Comparison of ENCODE assay signal across 23 cellular contexts in the genomic region with DNA sequence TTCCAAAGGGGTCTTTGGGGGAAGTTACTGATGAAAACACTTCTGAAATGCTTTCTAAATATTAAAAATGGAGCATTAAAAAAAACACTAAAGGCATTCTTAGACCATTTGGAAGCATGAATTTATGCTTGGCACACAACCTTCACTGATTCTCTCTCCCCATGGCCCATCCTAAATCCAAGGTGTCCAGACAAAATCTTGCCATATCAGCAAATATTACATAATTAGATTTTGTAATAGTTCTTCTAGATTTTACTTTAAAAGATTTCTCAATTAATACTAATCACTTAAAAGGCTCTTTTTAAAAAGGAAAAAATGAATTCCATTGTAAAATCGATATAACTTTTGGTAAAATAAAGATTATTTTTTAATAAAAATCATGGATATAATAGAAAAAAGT.
DNase-seq lines count a peak whose midpoint lies in the region; ATAC-seq, FAIRE-seq and TF ChIP-seq lines count a peak whose summit lies in the region.
"Had no signal": no experiment of that assay in that cellular context is flagged by ENCODE, and none has a peak within 500 bp of the region (broad histone marks: within the 10 kb centered on the region; RNA-seq: fewer than 3 reads in every experiment).

No MANE protein-coding gene starts in this region.

- no peaks in the 10 kb centered on the region for H3K27me3 ChIP-seq in IMR-90 (ENCODE audit: control insufficient read depth, insufficient read depth, low read length)
- H3K27me3 ChIP-seq in K562 (ENCODE audit: control insufficient read depth in 2 of 2, insufficient read depth in 2 of 2, low read length in 2 of 2): no peaks in the 10 kb centered on the region
- no peaks in the 10 kb centered on the region for H3K27me3 ChIP-seq in effector memory CD4-positive, alpha-beta T cell (replicated peaks; ENCODE audit: control insufficient read depth, insufficient read depth, low read length, poor library complexity, severe bottlenecking)
- H3K27me3 ChIP-seq: BE2C; BLaER1 treated with 17β-estradiol and CSF1 and Interleukin-3, amounts not matched to agents 10 nM and 100 nM had no signal

- H3K9me3 ChIP-seq in IMR-90 (ENCODE audit: control insufficient read depth, insufficient read depth, low read length) (no peaks in the 10 kb centered on the region), K562 (replicated peaks; ENCODE audit: control insufficient read depth, insufficient read depth, low read depth, low read length) (no peaks in the 10 kb centered on the region), kidney (ENCODE audit: control insufficient read depth in 1 of 2, low read length in 2 of 2) (no peaks in the 10 kb centered on the region)
- no peaks in the 10 kb centered on the region for H3K9me3 ChIP-seq in effector memory CD4-positive, alpha-beta T cell (ENCODE audit: control insufficient read depth, low read length)
- H3K9me3 ChIP-seq: BE2C; BLaER1 treated with 17β-estradiol and CSF1 and Interleukin-3, amounts not matched to agents 10 nM and 100 nM; HAP-1 had no signal

- no peak for TF ChIP-seq RAD21 in IMR-90 (IDR thresholded peaks at IDR 0.05; ENCODE audit: low read length)
- no peak for TF ChIP-seq RAD21 in K562 (CRISPR knock-in tag; conservative IDR thresholded peaks at IDR 0.05 in 1 of 2, IDR thresholded peaks at IDR 0.05 in 1 of 2)

- peak; percentile 19 for FAIRE-seq in A204.1 (lab: Jason Lieb, UNC)
- FAIRE-seq in K562 (lab: Jason Lieb, UNC): no peak
- FAIRE-seq in kidney (lab: Jason Lieb, UNC): peak; percentile 32
- FAIRE-seq: D721Med, GM12878, H54 had no signal

- no peak for ATAC-seq in IMR-90 (ENCODE audit: low read depth)
- no peak for ATAC-seq in K562
- no peak for ATAC-seq in GM18861 (IDR thresholded peaks at IDR 0.05; ENCODE audit: unreplicated experiment)
- ATAC-seq: GM12878, GM23338 had no signal

- no peaks in the 10 kb centered on the region for H3K79me2 ChIP-seq in K562 (ENCODE audit: control insufficient read depth, insufficient read depth, low read length)

- no peak overlapping the region for H2BK120ac ChIP-seq in IMR-90 (ENCODE audit: low read depth, low read length)

- H4K20me1 ChIP-seq in IMR-90 (ENCODE audit: insufficient read depth, low read length) (no peaks in the 10 kb centered on the region), K562 (replicated peaks; ENCODE audit: control insufficient read depth, insufficient read depth, low read length) (no peaks in the 10 kb centered on the region)
- H4K20me1 ChIP-seq: BLaER1 treated with 17β-estradiol and CSF1 and Interleukin-3, amounts not matched to agents 10 nM and 100 nM had no signal

- H2BK20ac ChIP-seq in IMR-90 (ENCODE audit: low read depth, low read length): no peak overlapping the region

- H4K8ac ChIP-seq in IMR-90 (ENCODE audit: low read depth in 2 of 2, low read length in 2 of 2): no peak overlapping the region

- H3K4me3 ChIP-seq in IMR-90 (ENCODE audit: insufficient read depth, low read depth, low read length) (no peak overlapping the region), K562 (no peak overlapping the region), kidney (ENCODE audit: low read length in 2 of 2) (no peak overlapping the region)
- no peak overlapping the region for H3K4me3 ChIP-seq in effector memory CD4-positive, alpha-beta T cell (ENCODE audit: insufficient read depth, low read depth, low read length, poor library complexity, severe bottlenecking)
- H3K4me3 ChIP-seq: BLaER1 treated with 17β-estradiol and CSF1 and Interleukin-3, amounts not matched to agents 10 nM and 100 nM; GM12878; GM23338; HAP-1 had no signal

- H2AFZ ChIP-seq in IMR-90 (replicated peaks; ENCODE audit: low read length, poor library complexity) (no peak overlapping the region), K562 (ENCODE audit: low read depth, low read length) (no peak overlapping the region)
- H2AFZ ChIP-seq: GM23338 had no signal

- POLR2A ChIA-PET in IMR-90 (lab: Charles Lee; ENCODE audit: unreplicated experiment) (no interaction called here), K562 (lab: Yijun Ruan, JAX) (no interaction called here)

- CTCF ChIA-PET in IMR-90 (lab: Yijun Ruan, JAX): no interaction called here
- CTCF ChIA-PET in K562 (lab: Yijun Ruan, JAX; ENCODE audit: low intra/inter-chr PET ratio): no interaction called here

- H3K18ac ChIP-seq in IMR-90 (ENCODE audit: low read depth, low read length): no peak overlapping the region

- dilution Hi-C loops in IMR-90 (cut with HindIII; ENCODE audit: low sequenced_read_pairs, unreplicated experiment): no loop called here

- no peak for TF ChIP-seq CTCF in IMR-90 (conservative IDR thresholded peaks at IDR 0.05; ENCODE audit: low read depth, low read length)
- TF ChIP-seq CTCF in K562 (IDR thresholded peaks at IDR 0.05 in 2 of 3, conservative IDR thresholded peaks at IDR 0.05 in 1 of 3; ENCODE audit: insufficient read depth in 2 of 3, low read depth in 1 of 3, low read length in 3 of 3): no peak
- TF ChIP-seq CTCF in kidney (IDR thresholded peaks at IDR 0.05; ENCODE audit: borderline replicate concordance, extremely low read depth, insufficient read depth): no peak

- H3K56ac ChIP-seq in IMR-90 (ENCODE audit: extremely low read depth, insufficient read depth, low read length): no peak overlapping the region

- H4K5ac ChIP-seq in IMR-90 (ENCODE audit: low read depth, low read length): no peak overlapping the region

- no TSS peak for BruUV-seq in IMR-90 (replicated peaks; lab: Mats Ljungman, UMichigan)
- no TSS peak for BruUV-seq in K562 (replicated peaks; lab: Mats Ljungman, UMichigan)

- H2BK5ac ChIP-seq in IMR-90 (ENCODE audit: low read depth, low read length, poor library complexity, severe bottlenecking): no peak overlapping the region

- intact Hi-C loops in IMR-90 (cut with micrococcal nuclease) (no loop called here), K562 (cut with micrococcal nuclease) (no loop called here), kidney (cut with DNase I) (no loop called here)

- no peak overlapping the region for H3K9ac ChIP-seq in IMR-90 (ENCODE audit: low read depth, low read length)
- no peak overlapping the region for H3K9ac ChIP-seq in K562 (ENCODE audit: insufficient read depth in 1 of 2, low read depth in 2 of 2, low read length in 2 of 2)
- H3K9ac ChIP-seq in kidney (ENCODE audit: low read length in 2 of 2): no peak overlapping the region
- H3K9ac ChIP-seq: BLaER1 treated with 17β-estradiol and CSF1 and Interleukin-3, amounts not matched to agents 10 nM and 100 nM had no signal

- H3K4me2 ChIP-seq in IMR-90 (ENCODE audit: low read depth, low read length): no peak overlapping the region
- no peak overlapping the region for H3K4me2 ChIP-seq in K562 (ENCODE audit: insufficient read depth, low read length)
- H3K4me2 ChIP-seq: BLaER1 treated with 17β-estradiol and CSF1 and Interleukin-3, amounts not matched to agents 10 nM and 100 nM; GM23338 had no signal

- WGBS in IMR-90 (ENCODE audit: extremely low coverage in 2 of 2, insufficient read length in 1 of 2), 2 experiments: no CpG with 5 or more reads among the region's 1 CpG
- 10% methylated on average over 1 of the region's 1 CpG for whole genome bisulfite sequencing in K562 (ENCODE audit: insufficient coverage, low coverage, missing lambda C conversion rate)

- no peaks in the 10 kb centered on the region for H3K79me1 ChIP-seq in IMR-90 (ENCODE audit: low read depth in 1 of 2, low read length in 2 of 2)

- no peak overlapping the region for H2BK15ac ChIP-seq in IMR-90 (ENCODE audit: low read depth, low read length)

- in situ Hi-C loops in IMR-90 (cut with MboI; ENCODE audit: low sequenced_read_pairs) (no loop called here), K562 (cut with MboI) (no loop called here)

- H4K91ac ChIP-seq in IMR-90 (ENCODE audit: insufficient read depth, low read depth, low read length): no peak overlapping the region

- H3K4me1 ChIP-seq in IMR-90 (ENCODE audit: control insufficient read depth, insufficient read depth, low read length): no peaks in the 10 kb centered on the region
- no peaks in the 10 kb centered on the region for H3K4me1 ChIP-seq in K562 (replicated peaks in 1 of 2; ENCODE audit: control insufficient read depth in 2 of 2, insufficient read depth in 2 of 2, low read length in 2 of 2)
- no peaks in the 10 kb centered on the region for H3K4me1 ChIP-seq in kidney (ENCODE audit: control insufficient read depth in 1 of 2, insufficient read depth in 1 of 2, low read depth in 1 of 2, low read length in 2 of 2)
- no peaks in the 10 kb centered on the region for H3K4me1 ChIP-seq in effector memory CD4-positive, alpha-beta T cell (ENCODE audit: control insufficient read depth, insufficient read depth, low read length, poor library complexity, severe bottlenecking)
- H3K4me1 ChIP-seq: BE2C; BLaER1 treated with 17β-estradiol and CSF1 and Interleukin-3, amounts not matched to agents 10 nM and 100 nM had no signal

- no peak overlapping the region for H2AK9ac ChIP-seq in IMR-90 (replicated peaks; ENCODE audit: low read depth, low read length, poor library complexity)

- H3K4ac ChIP-seq in IMR-90 (ENCODE audit: low read depth, low read length): no peak overlapping the region

- TF ChIP-seq POLR2A in IMR-90 (IDR thresholded peaks at IDR 0.05; ENCODE audit: low read depth, low read length): no peak
- TF ChIP-seq POLR2A in K562 (conservative IDR thresholded peaks at IDR 0.05): no peak

- H3K14ac ChIP-seq in IMR-90 (replicated peaks; ENCODE audit: low read depth, low read length): no peak overlapping the region

- no peak overlapping the region for H2AK5ac ChIP-seq in IMR-90 (ENCODE audit: low read depth, low read length)

- no peaks in the 10 kb centered on the region for H3K36me3 ChIP-seq in IMR-90 (ENCODE audit: control insufficient read depth, insufficient read depth, low read length)
- no peaks in the 10 kb centered on the region for H3K36me3 ChIP-seq in K562 (ENCODE audit: control insufficient read depth, insufficient read depth, low read length)
- no peaks in the 10 kb centered on the region for H3K36me3 ChIP-seq in kidney (ENCODE audit: control insufficient read depth in 1 of 2, insufficient read depth in 2 of 2, low read length in 2 of 2)
- no peaks in the 10 kb centered on the region for H3K36me3 ChIP-seq in effector memory CD4-positive, alpha-beta T cell (ENCODE audit: control insufficient read depth, insufficient read depth, low read length)
- H3K36me3 ChIP-seq: BE2C; BLaER1 treated with 17β-estradiol and CSF1 and Interleukin-3, amounts not matched to agents 10 nM and 100 nM; HAP-1 had no signal

- no peak overlapping the region for H3K23ac ChIP-seq in IMR-90 (ENCODE audit: low read depth, low read length)

- H3K27ac ChIP-seq in IMR-90 (ENCODE audit: insufficient read depth, low read length) (no peak overlapping the region), K562 (ENCODE audit: extremely low read depth, low read depth, low read length) (no peak overlapping the region), kidney (ENCODE audit: low read depth in 2 of 2, low read length in 2 of 2) (no peak overlapping the region)
- H3K27ac ChIP-seq in effector memory CD4-positive, alpha-beta T cell (ENCODE audit: insufficient read depth, low read length, poor library complexity, severe bottlenecking): no peak overlapping the region
- H3K27ac ChIP-seq: BLaER1 treated with 17β-estradiol and CSF1 and Interleukin-3, amounts not matched to agents 10 nM and 100 nM had no signal

- H3K9me1 ChIP-seq in IMR-90 (ENCODE audit: insufficient read depth, low read length) (no peaks in the 10 kb centered on the region), K562 (ENCODE audit: control insufficient read depth, insufficient read depth, low read length) (no peaks in the 10 kb centered on the region)

- TF ChIP-seq EP300 in K562 (IDR thresholded peaks at IDR 0.05; ENCODE audit: low read length): no peak

- DNase-seq in IMR-90 (no peak), K562 (ENCODE audit: extremely low read depth in 1 of 4, low spot score in 3 of 4) (no peak), kidney (no peak), 8988T (no peak)
- DNase-seq in effector memory CD4-positive, alpha-beta T cell: no peak
- DNase-seq: ACHN; AML-193; BE2C; CD4-positive, alpha-beta T cell; CD8-positive, alpha-beta memory T cell; DMS 273 treated with DMSO at 0.1 percent for 48 hours; DMS79; EL; GDM1; HFFc6 had no signal
